In the genomic region with DNA sequence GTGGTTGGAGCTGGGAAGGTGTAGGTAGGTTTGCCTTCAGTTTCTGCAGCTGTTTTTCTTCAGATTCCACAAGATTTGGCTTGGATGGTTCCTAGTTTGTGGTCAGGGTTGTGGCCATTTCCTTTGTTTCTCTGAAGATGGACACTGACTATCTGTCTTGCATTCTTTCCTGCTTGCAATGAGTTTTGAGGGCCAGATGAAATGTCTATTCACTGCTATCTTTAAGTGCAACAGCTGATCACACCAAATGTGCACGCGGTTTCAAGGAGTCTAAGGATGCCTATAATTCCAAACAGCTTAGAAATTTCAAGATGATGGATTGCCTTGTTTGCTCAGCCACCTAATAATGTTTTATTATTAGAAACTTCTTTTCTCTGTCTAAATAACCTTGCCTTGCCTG, we compare ENCODE assay signal across 1 cellular context.
TF ChIP-seq lines count a peak whose summit lies in the region.

No MANE protein-coding gene starts in this region.

TF ChIP-seq in IMR-90, 13 proteins besides CTCF, POLR2A, EP300 and RAD21:
- no peak for TF ChIP-seq MXI1 (IDR thresholded peaks at IDR 0.05; ENCODE audit: borderline replicate concordance, low read depth, low read length)
- no peak for TF ChIP-seq NFE2L2 (IDR thresholded peaks at IDR 0.05; ENCODE audit: low read depth, low read length)
- TF ChIP-seq MAZ (IDR thresholded peaks at IDR 0.05; ENCODE audit: borderline replicate concordance, low read depth, low read length) = no peak
- no peak for TF ChIP-seq SMC3 (IDR thresholded peaks at IDR 0.05; ENCODE audit: low read depth, low read length)
- no peak for TF ChIP-seq RCOR1 (IDR thresholded peaks at IDR 0.05; ENCODE audit: insufficient replicate concordance, low read length)
- TF ChIP-seq RFX5 (IDR thresholded peaks at IDR 0.05; ENCODE audit: low read depth, low read length) = no peak
- no peak for TF ChIP-seq BHLHE40 (IDR thresholded peaks at IDR 0.05; ENCODE audit: low read depth, low read length)
- TF ChIP-seq, protein P1, sequence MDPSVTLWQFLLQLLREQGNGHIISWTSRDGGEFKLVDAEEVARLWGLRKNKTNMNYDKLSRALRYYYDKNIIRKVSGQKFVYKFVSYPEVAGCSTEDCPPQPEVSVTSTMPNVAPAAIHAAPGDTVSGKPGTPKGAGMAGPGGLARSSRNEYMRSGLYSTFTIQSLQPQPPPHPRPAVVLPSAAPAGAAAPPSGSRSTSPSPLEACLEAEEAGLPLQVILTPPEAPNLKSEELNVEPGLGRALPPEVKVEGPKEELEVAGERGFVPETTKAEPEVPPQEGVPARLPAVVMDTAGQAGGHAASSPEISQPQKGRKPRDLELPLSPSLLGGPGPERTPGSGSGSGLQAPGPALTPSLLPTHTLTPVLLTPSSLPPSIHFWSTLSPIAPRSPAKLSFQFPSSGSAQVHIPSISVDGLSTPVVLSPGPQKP (IDR thresholded peaks at IDR 0.05; ENCODE audit: borderline replicate concordance, low read depth, low read length) = no peak
- TF ChIP-seq, protein P2, sequence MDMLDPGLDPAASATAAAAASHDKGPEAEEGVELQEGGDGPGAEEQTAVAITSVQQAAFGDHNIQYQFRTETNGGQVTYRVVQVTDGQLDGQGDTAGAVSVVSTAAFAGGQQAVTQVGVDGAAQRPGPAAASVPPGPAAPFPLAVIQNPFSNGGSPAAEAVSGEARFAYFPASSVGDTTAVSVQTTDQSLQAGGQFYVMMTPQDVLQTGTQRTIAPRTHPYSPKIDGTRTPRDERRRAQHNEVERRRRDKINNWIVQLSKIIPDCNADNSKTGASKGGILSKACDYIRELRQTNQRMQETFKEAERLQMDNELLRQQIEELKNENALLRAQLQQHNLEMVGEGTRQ (IDR thresholded peaks at IDR 0.05; ENCODE audit: low read depth, low read length) = no peak
- TF ChIP-seq FOS (IDR thresholded peaks at IDR 0.05; ENCODE audit: low read depth, low read length) = no peak
- TF ChIP-seq CEBPB (IDR thresholded peaks at IDR 0.05; ENCODE audit: low read depth, low read length) = no peak
- no peak for TF ChIP-seq CHD1 (IDR thresholded peaks at IDR 0.05; ENCODE audit: low read depth, low read length)
- TF ChIP-seq MAFK (IDR thresholded peaks at IDR 0.05; ENCODE audit: low read depth, low read length) = no peak
